1 cellular context compared by ENCODE assay signal in the genomic region with DNA sequence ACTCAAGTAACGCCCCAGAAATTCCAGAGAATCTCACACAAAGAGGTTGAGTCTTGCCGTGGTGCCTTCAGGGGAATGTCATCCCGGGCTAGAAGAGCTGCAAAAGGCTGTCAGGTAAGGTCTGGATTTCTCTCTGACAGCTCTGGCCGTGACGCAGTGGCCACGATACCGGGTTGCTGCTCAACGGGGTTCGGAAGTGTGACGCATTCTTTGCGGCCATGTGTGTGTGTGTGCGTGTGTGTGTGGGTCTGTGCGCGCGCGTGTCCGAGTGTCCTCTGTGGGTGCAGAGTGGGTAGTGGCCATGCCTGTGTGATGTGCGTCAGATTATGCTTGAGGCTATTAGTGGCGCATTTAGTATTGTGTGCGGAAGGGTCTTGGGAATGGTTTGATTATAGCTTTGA.
A peak's percentile ranks its signal among the peaks of the same experiment; 100 is the strongest.
TF ChIP-seq lines count a peak whose summit lies in the region.

No MANE protein-coding gene starts in this region.

TF ChIP-seq in H1, 55 proteins besides CTCF, POLR2A, EP300 and RAD21:
- TF ChIP-seq HDAC2 (IDR thresholded peaks at IDR 0.05; ENCODE audit: borderline replicate concordance in 1 of 2, low read depth in 2 of 2, low read length in 2 of 2) (0 out of 4 replicates have a peak, but pooled peaks of 1 of the 2 experiments have one; percentile 47), SP4 (IDR thresholded peaks at IDR 0.05; ENCODE audit: low read length) (no peak), SIRT6 (IDR thresholded peaks at IDR 0.05; ENCODE audit: low read length) (no peak), SIN3A (conservative IDR thresholded peaks at IDR 0.05 in 1 of 2, IDR thresholded peaks at IDR 0.05 in 1 of 2; ENCODE audit: low read depth in 1 of 2, low read length in 2 of 2) (peak; percentile 87; a peak in 1 of 4 replicates), CBX5 (IDR thresholded peaks at IDR 0.05; ENCODE audit: low read depth, low read length) (no peak), YY1 (IDR thresholded peaks at IDR 0.05; ENCODE audit: low read depth, low read length) (no peak), CHD2 (IDR thresholded peaks at IDR 0.05; ENCODE audit: low read length) (no peak), GABPA (IDR thresholded peaks at IDR 0.05; ENCODE audit: borderline replicate concordance, insufficient read depth, low read length) (no peak), BACH1 (IDR thresholded peaks at IDR 0.05; ENCODE audit: low read length) (peak; percentile 33; the same call in 1 of the 2 replicates), BCL11A (IDR thresholded peaks at IDR 0.05; ENCODE audit: low read depth in 2 of 2, low read length in 2 of 2) (no peak), CREB1 (IDR thresholded peaks at IDR 0.05) (no peak; the same call in 1 of the 2 replicates), PHF8 (conservative IDR thresholded peaks at IDR 0.05; ENCODE audit: low read depth, low read length) (no peak), SP1 (IDR thresholded peaks at IDR 0.05; ENCODE audit: low read depth, low read length) (no peak), RFX5 (IDR thresholded peaks at IDR 0.05; ENCODE audit: borderline replicate concordance, low read depth, low read length) (no peak), POU5F1 (IDR thresholded peaks at IDR 0.05; ENCODE audit: low read depth, low read length) (no peak), CHD1 (IDR thresholded peaks at IDR 0.05; ENCODE audit: low read depth, low read length) (no peak), TAF1 (IDR thresholded peaks at IDR 0.05; ENCODE audit: low read depth, low read length) (no peak), GTF2F1 (IDR thresholded peaks at IDR 0.05; ENCODE audit: borderline replicate concordance, low read depth, low read length) (no peak), KDM4A (IDR thresholded peaks at IDR 0.05; ENCODE audit: low read depth, low read length, severe bottlenecking) (no peak), RBBP5 (IDR thresholded peaks at IDR 0.05; ENCODE audit: borderline replicate concordance, low read depth, low read length) (no peak), SAP30 (IDR thresholded peaks at IDR 0.05; ENCODE audit: insufficient read depth, insufficient replicate concordance, low read length) (peak; percentile 69), TCF12 (IDR thresholded peaks at IDR 0.05; ENCODE audit: low read depth, low read length) (no peak), EGR1 (IDR thresholded peaks at IDR 0.05; ENCODE audit: borderline replicate concordance, low read depth, low read length) (no peak), MAFK (IDR thresholded peaks at IDR 0.05; ENCODE audit: low read depth, low read length) (no peak), RNF2 (IDR thresholded peaks at IDR 0.05; ENCODE audit: borderline replicate concordance, low read depth, low read length, missing control alignments, poor library complexity, severe bottlenecking) (no peak), CTBP2 (IDR thresholded peaks at IDR 0.05; ENCODE audit: borderline replicate concordance, insufficient read depth, insufficient read length, low read length) (no peak), FOSL1 (IDR thresholded peaks at IDR 0.05; ENCODE audit: insufficient read depth, low read depth, low read length) (no peak), SUZ12 (IDR thresholded peaks at IDR 0.05; ENCODE audit: low read length) (no peak)
- TF ChIP-seq, protein P1, sequence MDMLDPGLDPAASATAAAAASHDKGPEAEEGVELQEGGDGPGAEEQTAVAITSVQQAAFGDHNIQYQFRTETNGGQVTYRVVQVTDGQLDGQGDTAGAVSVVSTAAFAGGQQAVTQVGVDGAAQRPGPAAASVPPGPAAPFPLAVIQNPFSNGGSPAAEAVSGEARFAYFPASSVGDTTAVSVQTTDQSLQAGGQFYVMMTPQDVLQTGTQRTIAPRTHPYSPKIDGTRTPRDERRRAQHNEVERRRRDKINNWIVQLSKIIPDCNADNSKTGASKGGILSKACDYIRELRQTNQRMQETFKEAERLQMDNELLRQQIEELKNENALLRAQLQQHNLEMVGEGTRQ (IDR thresholded peaks at IDR 0.05; ENCODE audit: low read length): no peak
- TF ChIP-seq, protein P2, sequence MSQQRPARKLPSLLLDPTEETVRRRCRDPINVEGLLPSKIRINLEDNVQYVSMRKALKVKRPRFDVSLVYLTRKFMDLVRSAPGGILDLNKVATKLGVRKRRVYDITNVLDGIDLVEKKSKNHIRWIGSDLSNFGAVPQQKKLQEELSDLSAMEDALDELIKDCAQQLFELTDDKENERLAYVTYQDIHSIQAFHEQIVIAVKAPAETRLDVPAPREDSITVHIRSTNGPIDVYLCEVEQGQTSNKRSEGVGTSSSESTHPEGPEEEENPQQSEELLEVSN (IDR thresholded peaks at IDR 0.05): no peak
TF ChIP-seq in H1: peak in this region for 4.
